Comparison of ENCODE assay signal across 12 cellular contexts in genomic region chr9:111985315-111985714, GRCh38.
A peak's percentile ranks its signal among the peaks of the same experiment; 100 is the strongest.
DNase-seq lines count a peak whose midpoint lies in the region; ATAC-seq and TF ChIP-seq lines count a peak whose summit lies in the region.
"Had no signal": no experiment of that assay in that cellular context is flagged by ENCODE, and none has a peak within 500 bp of the region (broad histone marks: within the 10 kb centered on the region; RNA-seq: fewer than 3 reads in every experiment).

No MANE protein-coding gene starts in this region.

- peaks cover 27 to 44% of the 10 kb centered on the region in 2 donors for H3K4me1 Mint-ChIP-seq in effector memory CD8-positive, alpha-beta T cell (ENCODE audit: low read depth in 2 of 2)
- H3K4me1 Mint-ChIP-seq in activated CD4-positive, alpha-beta memory T cell treated with anti-CD3 and anti-CD28 coated beads, Interleukin-2, amount 10 ng/mL, durations not matched to agents 7 days and 5 days: peaks cover 26% of the 10 kb centered on the region

- H3K9me3 Mint-ChIP-seq in effector memory CD8-positive, alpha-beta T cell: no peaks in the 10 kb centered on the region
- no peaks in the 10 kb centered on the region for H3K9me3 Mint-ChIP-seq in activated CD4-positive, alpha-beta memory T cell treated with anti-CD3 and anti-CD28 coated beads, Interleukin-2, amount 10 ng/mL, durations not matched to agents 7 days and 5 days
- H3K9me3 Mint-ChIP-seq: activated naive CD4-positive, alpha-beta T cell treated with anti-CD3 and anti-CD28 coated beads, Interleukin-2, amount 50 U/mL, for 24 hours; T-cell had no signal

- CTCF ChIA-PET in activated CD4-positive, alpha-beta memory T cell treated with anti-CD3 and anti-CD28 coated beads, Interleukin-2, amount 10 ng/mL, durations not matched to agents 7 days and 5 days (lab: Charles Lee): no interaction called here

- peaks cover 2% of the 10 kb centered on the region for H3K36me3 Mint-ChIP-seq in effector memory CD8-positive, alpha-beta T cell (ENCODE audit: insufficient read depth)
- H3K36me3 Mint-ChIP-seq in activated CD4-positive, alpha-beta memory T cell treated with anti-CD3 and anti-CD28 coated beads, Interleukin-2, amount 10 ng/mL, durations not matched to agents 7 days and 5 days (ENCODE audit: low read depth): no peaks in the 10 kb centered on the region
- H3K36me3 Mint-ChIP-seq: activated naive CD4-positive, alpha-beta T cell treated with anti-CD3 and anti-CD28 coated beads, Interleukin-2, amount 50 U/mL, for 24 hours; T-cell had no signal

- peak overlapping the region; percentile 13 to 64 for H3K4me3 Mint-ChIP-seq in effector memory CD8-positive, alpha-beta T cell
- no peak overlapping the region for H3K4me3 Mint-ChIP-seq in activated CD4-positive, alpha-beta memory T cell treated with anti-CD3 and anti-CD28 coated beads, Interleukin-2, amount 10 ng/mL, durations not matched to agents 7 days and 5 days

- DNase-seq in GM13977 (ENCODE audit: low spot score): peak; percentile 26
- DNase-seq in effector memory CD8-positive, alpha-beta T cell: no peak
- DNase-seq in activated CD4-positive, alpha-beta memory T cell treated with anti-CD3 and anti-CD28 coated beads, Interleukin-2, amount 10 ng/mL, durations not matched to agents 7 days and 5 days: no peak
- DNase-seq: activated CD4-positive, alpha-beta T cell treated with anti-CD3 and anti-CD28 coated beads, Interleukin-2, amount 50 U/mL, for 4 hours; stimulated activated CD4-positive, alpha-beta T cell treated with anti-CD3 and anti-CD28 coated beads, Interleukin-4, amount 100 ng/mL, for 24 hours; T-cell had no signal

- ATAC-seq in GM21529 (IDR thresholded peaks at IDR 0.05; ENCODE audit: unreplicated experiment) (peak; percentile 42), HG03280 (IDR thresholded peaks at IDR 0.05; ENCODE audit: unreplicated experiment) (peak; percentile 37), GM18520 (IDR thresholded peaks at IDR 0.05; ENCODE audit: unreplicated experiment) (no peak), HG03571 (IDR thresholded peaks at IDR 0.05; ENCODE audit: unreplicated experiment) (no peak), HG02763 (IDR thresholded peaks at IDR 0.05; ENCODE audit: unreplicated experiment) (no peak)
- ATAC-seq in effector memory CD8-positive, alpha-beta T cell (replicated peaks): no peak

- in situ Hi-C loops in GM13977 (cut with MboI; ENCODE audit: low pct_unique_long_range_greater_than_20kb, low sequenced_read_pairs, unreplicated experiment): no loop called here

- no peak for TF ChIP-seq CTCF in GM13977 (IDR thresholded peaks at IDR 0.05; ENCODE audit: extremely low read depth, insufficient read depth, missing control alignments)

- POLR2A ChIA-PET in activated CD4-positive, alpha-beta memory T cell treated with anti-CD3 and anti-CD28 coated beads, Interleukin-2, amount 10 ng/mL, durations not matched to agents 7 days and 5 days (lab: Charles Lee): no interaction called here

- H3K27me3 Mint-ChIP-seq in effector memory CD8-positive, alpha-beta T cell: no peaks in the 10 kb centered on the region
- peaks cover 29% of the 10 kb centered on the region for H3K27me3 Mint-ChIP-seq in activated CD4-positive, alpha-beta memory T cell treated with anti-CD3 and anti-CD28 coated beads, Interleukin-2, amount 10 ng/mL, durations not matched to agents 7 days and 5 days
- H3K27me3 Mint-ChIP-seq: activated naive CD4-positive, alpha-beta T cell treated with anti-CD3 and anti-CD28 coated beads, Interleukin-2, amount 50 U/mL, for 24 hours; T-cell had no signal

- H3K27ac Mint-ChIP-seq in effector memory CD8-positive, alpha-beta T cell: no peak overlapping the region
- no peak overlapping the region for H3K27ac Mint-ChIP-seq in activated CD4-positive, alpha-beta memory T cell treated with anti-CD3 and anti-CD28 coated beads, Interleukin-2, amount 10 ng/mL, durations not matched to agents 7 days and 5 days
- H3K27ac Mint-ChIP-seq: activated naive CD4-positive, alpha-beta T cell treated with anti-CD3 and anti-CD28 coated beads, Interleukin-2, amount 50 U/mL, for 24 hours had no signal

Comparison
In these comparisons a context has a peak if more than half of its experiments do, and no peak if none do; other contexts are left out.
1. ATAC-seq: peak in GM21529 (single experiment) and HG03280 (single experiment); none in effector memory CD8-positive, alpha-beta T cell (single experiment), GM18520 (single experiment), HG03571 (single experiment) and HG02763 (single experiment).